Comparison of ENCODE assay signal across 22 cellular contexts in genomic region chr12:128258866-128259555, GRCh38. TPM values are rescaled to one million over a fixed set of nuclear protein-coding genes. Genes with fewer than 3 reads are reported as not detected.
DNase-seq lines count a peak whose midpoint lies in the region; ATAC-seq, FAIRE-seq and TF ChIP-seq lines count a peak whose summit lies in the region.
"Had no signal": no experiment of that assay in that cellular context is flagged by ENCODE, and none has a peak within 500 bp of the region (broad histone marks: within the 10 kb centered on the region; RNA-seq: fewer than 3 reads in every experiment).

No MANE protein-coding gene starts in this region.

- H3K4me3 ChIP-seq in uterus = no peak overlapping the region
- H3K4me3 ChIP-seq: colonic mucosa, gastroesophageal sphincter, SJCRH30, upper lobe of right lung had no signal

- H3K9me3 Mint-ChIP-seq in activated T-helper 2 cell treated with anti-CD3 and anti-CD28 coated beads, Interferon-gamma antibody, Interleukin-2, Interleukin-4, amounts not matched to agents 10 μg/mL and 5 μg/mL and 100 μg/mL, durations not matched to agents 14 hours and 24 hours and 36 hours = peaks cover 7% of the 10 kb centered on the region
- H3K9me3 Mint-ChIP-seq: natural killer cell had no signal

- H3K36me3 Mint-ChIP-seq in activated T-helper 2 cell treated with anti-CD3 and anti-CD28 coated beads, Interferon-gamma antibody, Interleukin-2, Interleukin-4, amounts not matched to agents 10 μg/mL and 5 μg/mL and 100 μg/mL, durations not matched to agents 14 hours and 24 hours and 36 hours (ENCODE audit: low read depth) = no peaks in the 10 kb centered on the region
- H3K36me3 Mint-ChIP-seq: natural killer cell; stimulated activated effector memory CD8-positive, alpha-beta T cell treated with anti-CD3 and anti-CD28 coated beads, Interleukin-12 subunit alpha, Interleukin-12 subunit beta, amount 100 ng/mL, for 72 hours had no signal

- no peaks in the 10 kb centered on the region for H3K27me3 ChIP-seq in uterus
- H3K27me3 ChIP-seq: colonic mucosa, SJCRH30, upper lobe of right lung had no signal

- H3K36me3 ChIP-seq in uterus = no peaks in the 10 kb centered on the region
- H3K36me3 ChIP-seq: colonic mucosa, gastroesophageal sphincter, SJCRH30, upper lobe of right lung had no signal

- no peak for TF ChIP-seq POLR2A in uterus (IDR thresholded peaks at IDR 0.05)

- no peak overlapping the region for H3K27ac ChIP-seq in uterus
- H3K27ac ChIP-seq: C4-2B, colonic mucosa, epithelial cell of prostate, gastroesophageal sphincter, SJCRH30, upper lobe of right lung had no signal

- no peaks in the 10 kb centered on the region for H3K4me1 Mint-ChIP-seq in activated T-helper 2 cell treated with anti-CD3 and anti-CD28 coated beads, Interferon-gamma antibody, Interleukin-2, Interleukin-4, amounts not matched to agents 10 μg/mL and 5 μg/mL and 100 μg/mL, durations not matched to agents 14 hours and 24 hours and 36 hours (ENCODE audit: low read depth)
- H3K4me1 Mint-ChIP-seq: natural killer cell; stimulated activated effector memory CD8-positive, alpha-beta T cell treated with anti-CD3 and anti-CD28 coated beads, Interleukin-12 subunit alpha, Interleukin-12 subunit beta, amount 100 ng/mL, for 72 hours had no signal

- no peak overlapping the region for H3K4me3 Mint-ChIP-seq in activated T-helper 2 cell treated with anti-CD3 and anti-CD28 coated beads, Interferon-gamma antibody, Interleukin-2, Interleukin-4, amounts not matched to agents 10 μg/mL and 5 μg/mL and 100 μg/mL, durations not matched to agents 14 hours and 24 hours and 36 hours (ENCODE audit: low read depth)
- H3K4me3 Mint-ChIP-seq: natural killer cell; stimulated activated effector memory CD8-positive, alpha-beta T cell treated with anti-CD3 and anti-CD28 coated beads, Interleukin-12 subunit alpha, Interleukin-12 subunit beta, amount 100 ng/mL, for 72 hours had no signal

- TF ChIP-seq CTCF in uterus (IDR thresholded peaks at IDR 0.05) = no peak

- no peak overlapping the region for H3K27ac Mint-ChIP-seq in activated T-helper 2 cell treated with anti-CD3 and anti-CD28 coated beads, Interferon-gamma antibody, Interleukin-2, Interleukin-4, amounts not matched to agents 10 μg/mL and 5 μg/mL and 100 μg/mL, durations not matched to agents 14 hours and 24 hours and 36 hours
- H3K27ac Mint-ChIP-seq: natural killer cell; stimulated activated effector memory CD8-positive, alpha-beta T cell treated with anti-CD3 and anti-CD28 coated beads, Interleukin-12 subunit alpha, Interleukin-12 subunit beta, amount 100 ng/mL, for 72 hours had no signal

- DNase-seq in NCI-H1105 treated with DMSO at 0.1 percent for 48 hours (lab: John Stamatoyannopoulos, UW) (peak; percentile 34), NCI-H1105 (lab: John Stamatoyannopoulos, UW) (no peak), NCI-H774 (lab: John Stamatoyannopoulos, UW) (peak; percentile 37), pons (ENCODE audit: low spot score) (peak; percentile 71), uterus (no peak)
- no peak for DNase-seq in activated T-helper 2 cell treated with anti-CD3 and anti-CD28 coated beads, Interferon-gamma antibody, Interleukin-2, Interleukin-4, amounts not matched to agents 10 μg/mL and 5 μg/mL and 100 μg/mL, durations not matched to agents 14 hours and 24 hours and 36 hours (ENCODE audit: low spot score)
- DNase-seq: activated gamma-delta T cell treated with Interleukin-2 at 50 U/mL for 16 hours, colonic mucosa, KG1, upper lobe of right lung had no signal

- no peaks in the 10 kb centered on the region for H3K4me1 ChIP-seq in uterus
- H3K4me1 ChIP-seq: colonic mucosa, SJCRH30, upper lobe of right lung had no signal

- H3K9me3 ChIP-seq in uterus = no peaks in the 10 kb centered on the region
- H3K9me3 ChIP-seq: colonic mucosa, SJCRH30, upper lobe of right lung had no signal

- peak; percentile 31 for FAIRE-seq in endometrium (lab: Jason Lieb, UNC)

- no peaks in the 10 kb centered on the region for H3K27me3 Mint-ChIP-seq in activated T-helper 2 cell treated with anti-CD3 and anti-CD28 coated beads, Interferon-gamma antibody, Interleukin-2, Interleukin-4, amounts not matched to agents 10 μg/mL and 5 μg/mL and 100 μg/mL, durations not matched to agents 14 hours and 24 hours and 36 hours (ENCODE audit: low read depth)

- ATAC-seq in GM21447 (IDR thresholded peaks at IDR 0.05; ENCODE audit: unreplicated experiment) = no peak
- ATAC-seq: gastroesophageal sphincter; HCT116; natural killer cell; stimulated activated effector memory CD8-positive, alpha-beta T cell treated with anti-CD3 and anti-CD28 coated beads, Interleukin-12 subunit alpha, Interleukin-12 subunit beta, amount 100 ng/mL, for 72 hours had no signal

- intact Hi-C loops in uterus (cut with DNase I; ENCODE audit: low total_unique reads) = no loop called here
- intact Hi-C loops in activated T-helper 2 cell treated with anti-CD3 and anti-CD28 coated beads, Interferon-gamma antibody, Interleukin-2, Interleukin-4, amounts not matched to agents 10 μg/mL and 5 μg/mL and 100 μg/mL, durations not matched to agents 14 hours and 24 hours and 36 hours (cut with micrococcal nuclease) = no loop called here

RNA-seq across cellular contexts. Expression of gene TMEM132C, which starts 8.0 kb away (rescaled TPM):
- total RNA-seq in uterus = 10 to 100 TPM in 1 of 4 donors, 1 to 10 TPM in 2, under 1 TPM in 1; 0.26 to 48.3 (median 5.0) TPM
- not detected in 2 replicates for total RNA-seq in activated T-helper 2 cell treated with anti-CD3 and anti-CD28 coated beads, Interferon-gamma antibody, Interleukin-2, Interleukin-4, amounts not matched to agents 10 μg/mL and 5 μg/mL and 100 μg/mL, durations not matched to agents 14 hours and 24 hours and 36 hours
- total RNA-seq: A172, lung microvascular endothelial cell, OCI-LY7, SJCRH30 had no signal

Comparison
In these comparisons a context has a peak if more than half of its experiments do, and no peak if none do; other contexts are left out.
1. DNase-seq: peak in NCI-H1105 treated with DMSO at 0.1 percent for 48 hours (single experiment), NCI-H774 (single experiment) and pons (single experiment); none in NCI-H1105 (single experiment), uterus (0 of 2) and activated T-helper 2 cell treated with anti-CD3 and anti-CD28 coated beads, Interferon-gamma antibody, Interleukin-2, Interleukin-4, amounts not matched to agents 10 μg/mL and 5 μg/mL and 100 μg/mL, durations not matched to agents 14 hours and 24 hours and 36 hours (single experiment).